ENCODE assay signal across 19 cellular contexts in the genomic region with DNA sequence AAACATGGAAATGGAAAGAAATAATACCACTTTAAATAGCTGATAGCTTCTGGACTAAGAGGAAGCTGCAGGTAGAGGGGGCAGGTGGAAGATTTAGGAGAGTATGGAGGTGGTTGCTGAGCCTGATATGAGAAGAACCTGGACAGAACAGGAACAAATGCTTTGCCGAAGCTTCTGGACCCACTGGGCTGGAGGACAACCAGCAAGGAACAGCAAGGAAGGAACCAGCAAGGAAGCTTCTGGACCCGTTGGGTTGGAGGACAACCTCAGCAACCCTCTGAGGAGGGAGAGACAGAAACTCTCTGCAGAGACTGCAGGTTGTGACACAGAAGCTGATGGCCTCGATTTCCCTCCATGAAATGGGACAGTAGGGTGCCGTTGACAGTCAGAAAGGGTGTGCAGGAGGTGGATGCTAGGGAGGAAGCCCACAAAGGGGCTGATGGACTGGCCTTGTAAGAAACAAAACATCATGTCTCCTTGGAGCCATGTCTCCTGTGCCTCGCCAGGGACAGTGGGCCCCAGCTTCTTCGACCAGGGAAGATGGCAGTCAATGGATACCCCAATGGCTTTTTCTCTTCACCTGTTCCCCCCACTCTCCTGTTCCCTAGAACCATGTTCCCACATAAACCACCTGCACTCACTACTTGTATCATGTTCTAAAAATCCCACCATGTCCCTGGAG. TPM values are rescaled to one million over a fixed set of nuclear protein-coding genes. Genes with fewer than 3 reads are reported as not detected.
"Had no signal": no experiment of that assay in that cellular context is flagged by ENCODE, and none has a peak within 500 bp of the region (broad histone marks: within the 10 kb centered on the region; RNA-seq: fewer than 3 reads in every experiment).

No MANE protein-coding gene starts in this region.

- H3K27me3 ChIP-seq: adrenal gland, upper lobe of left lung had no signal

- H3K27ac ChIP-seq: adrenal gland, esophagus muscularis mucosa, parathyroid adenoma, upper lobe of left lung had no signal

- H3K4me1 Mint-ChIP-seq: activated B cell treated with CpG ODN at 0.5 μM for 24 hours; activated CD4-positive, alpha-beta T cell treated with anti-CD3 and anti-CD28 coated beads for 36 hours; central memory CD8-positive, alpha-beta T cell; nephron progenitor cell had no signal

- H3K27ac Mint-ChIP-seq: activated B cell treated with CpG ODN at 0.5 μM for 24 hours; activated CD4-positive, alpha-beta T cell treated with anti-CD3 and anti-CD28 coated beads for 36 hours; activated naive CD8-positive, alpha-beta T cell; effector memory CD8-positive, alpha-beta T cell; nephron progenitor cell; T-helper 1 cell treated with Interleukin-12 subunit alpha and Interleukin-12 subunit beta and Interleukin-4 antibody, amounts not matched to agents 30 μg/mL and 1 μg/mL, for 36 hours had no signal

- H3K4me3 Mint-ChIP-seq: activated B cell treated with CpG ODN at 0.5 μM for 24 hours; activated CD4-positive, alpha-beta T cell treated with anti-CD3 and anti-CD28 coated beads for 36 hours; activated naive CD8-positive, alpha-beta T cell; central memory CD8-positive, alpha-beta T cell; effector memory CD8-positive, alpha-beta T cell; nephron progenitor cell; T-helper 1 cell treated with Interleukin-12 subunit alpha and Interleukin-12 subunit beta and Interleukin-4 antibody, amounts not matched to agents 30 μg/mL and 1 μg/mL, for 36 hours had no signal

- H3K4me3 ChIP-seq: adrenal gland, esophagus muscularis mucosa, upper lobe of left lung had no signal

- DNase-seq: activated gamma-delta T cell, T1000 had no signal

- H3K4me1 ChIP-seq: adrenal gland, esophagus muscularis mucosa, parathyroid adenoma, upper lobe of left lung had no signal

- H3K36me3 ChIP-seq: adrenal gland, esophagus muscularis mucosa, upper lobe of left lung had no signal

RNA-seq across cellular contexts. Expression of gene WNT3A, which starts 8.3 kb away (rescaled TPM):
- total RNA-seq: activated B cell treated with CpG ODN at 0.5 μM for 24 hours; activated CD4-positive, alpha-beta T cell treated with anti-CD3 and anti-CD28 coated beads for 36 hours; adrenal gland; astrocyte; dermis microvascular lymphatic vessel endothelial cell; endothelial cell of umbilical vein; esophagus muscularis mucosa; frontal cortex; liver; subcutaneous adipose tissue had no signal
- polyA plus RNA-seq: adrenal gland, endothelial cell of umbilical vein, liver had no signal

RNA-seq across cellular contexts. Expression of gene WNT9A, which starts 50.8 kb away (rescaled TPM):
- total RNA-seq: activated B cell treated with CpG ODN at 0.5 μM for 24 hours had no signal
